1 cellular context compared by ENCODE assay signal in the genomic region with DNA sequence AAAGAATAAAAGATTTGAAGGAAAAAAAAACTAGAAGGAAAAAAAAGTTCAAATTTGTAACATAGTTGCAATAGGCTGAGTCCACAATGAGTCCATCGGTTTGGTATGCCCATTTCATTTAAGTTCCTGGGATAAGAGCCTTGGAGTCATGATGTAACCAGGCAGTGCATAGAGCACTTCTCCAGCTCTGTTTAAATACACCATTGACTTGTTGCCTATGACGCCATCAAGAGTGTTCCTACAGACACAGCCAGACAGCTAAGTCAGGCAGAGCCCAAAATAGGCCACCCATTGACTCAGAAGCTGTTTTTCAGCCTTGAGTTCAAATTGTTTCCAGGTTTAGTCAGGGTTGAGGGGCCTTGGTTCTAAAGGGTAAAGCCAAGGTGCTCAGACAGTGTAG.
TF ChIP-seq lines count a peak whose summit lies in the region.

No MANE protein-coding gene starts in this region.

TF ChIP-seq in HepG2, 621 proteins besides CTCF, POLR2A, EP300 and RAD21 (continued from another document and continues in another):
- TF ChIP-seq, protein P1, sequence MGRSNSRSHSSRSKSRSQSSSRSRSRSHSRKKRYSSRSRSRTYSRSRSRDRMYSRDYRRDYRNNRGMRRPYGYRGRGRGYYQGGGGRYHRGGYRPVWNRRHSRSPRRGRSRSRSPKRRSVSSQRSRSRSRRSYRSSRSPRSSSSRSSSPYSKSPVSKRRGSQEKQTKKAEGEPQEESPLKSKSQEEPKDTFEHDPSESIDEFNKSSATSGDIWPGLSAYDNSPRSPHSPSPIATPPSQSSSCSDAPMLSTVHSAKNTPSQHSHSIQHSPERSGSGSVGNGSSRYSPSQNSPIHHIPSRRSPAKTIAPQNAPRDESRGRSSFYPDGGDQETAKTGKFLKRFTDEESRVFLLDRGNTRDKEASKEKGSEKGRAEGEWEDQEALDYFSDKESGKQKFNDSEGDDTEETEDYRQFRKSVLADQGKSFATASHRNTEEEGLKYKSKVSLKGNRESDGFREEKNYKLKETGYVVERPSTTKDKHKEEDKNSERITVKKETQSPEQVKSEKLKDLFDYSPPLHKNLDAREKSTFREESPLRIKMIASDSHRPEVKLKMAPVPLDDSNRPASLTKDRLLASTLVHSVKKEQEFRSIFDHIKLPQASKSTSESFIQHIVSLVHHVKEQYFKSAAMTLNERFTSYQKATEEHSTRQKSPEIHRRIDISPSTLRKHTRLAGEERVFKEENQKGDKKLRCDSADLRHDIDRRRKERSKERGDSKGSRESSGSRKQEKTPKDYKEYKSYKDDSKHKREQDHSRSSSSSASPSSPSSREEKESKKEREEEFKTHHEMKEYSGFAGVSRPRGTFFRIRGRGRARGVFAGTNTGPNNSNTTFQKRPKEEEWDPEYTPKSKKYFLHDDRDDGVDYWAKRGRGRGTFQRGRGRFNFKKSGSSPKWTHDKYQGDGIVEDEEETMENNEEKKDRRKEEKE (IDR thresholded peaks at IDR 0.05), result no peak
- TF ChIP-seq NR2C2 (CRISPR knock-in tag; IDR thresholded peaks at IDR 0.05; ENCODE audit: borderline replicate concordance) (no peak; the same call in 1 of the 2 replicates), ZBTB7A (CRISPR knock-in tag; IDR thresholded peaks at IDR 0.05) (no peak), NFRKB (IDR thresholded peaks at IDR 0.05) (no peak), REXO4 (CRISPR knock-in tag; IDR thresholded peaks at IDR 0.05; ENCODE audit: borderline replicate concordance) (no peak), TCF7 (IDR thresholded peaks at IDR 0.05; ENCODE audit: low read depth) (peak; percentile 44; the same call in 1 of the 2 replicates), ZNF773 (CRISPR knock-in tag; IDR thresholded peaks at IDR 0.05; ENCODE audit: borderline replicate concordance) (no peak), ZSCAN31 (CRISPR knock-in tag; IDR thresholded peaks at IDR 0.05; ENCODE audit: low read depth) (no peak), ZNF20 (CRISPR knock-in tag; IDR thresholded peaks at IDR 0.05) (no peak), ZBTB21 (CRISPR knock-in tag; IDR thresholded peaks at IDR 0.05) (peak; percentile 99), ZNF672 (CRISPR knock-in tag; IDR thresholded peaks at IDR 0.05) (no peak), ELF4 (CRISPR knock-in tag; IDR thresholded peaks at IDR 0.05; ENCODE audit: borderline replicate concordance) (no peak), KMT2B (CRISPR knock-in tag; IDR thresholded peaks at IDR 0.05) (no peak; the same call in 1 of the 2 replicates), ZFP62 (CRISPR knock-in tag; IDR thresholded peaks at IDR 0.05) (no peak), HOXD1 (CRISPR knock-in tag; IDR thresholded peaks at IDR 0.05) (no peak), ATAD3A (CRISPR knock-in tag; IDR thresholded peaks at IDR 0.05) (no peak), HNRNPL (IDR thresholded peaks at IDR 0.05; ENCODE audit: low read depth, low read length) (no peak), SCMH1 (CRISPR knock-in tag; IDR thresholded peaks at IDR 0.05; ENCODE audit: borderline replicate concordance) (no peak), CHD2 (IDR thresholded peaks at IDR 0.05; ENCODE audit: low read depth, low read length) (no peak), ZNF251 (CRISPR knock-in tag; IDR thresholded peaks at IDR 0.05) (no peak), ZC3H4 (CRISPR knock-in tag; IDR thresholded peaks at IDR 0.05; ENCODE audit: borderline replicate concordance) (no peak), ISX (CRISPR knock-in tag; conservative IDR thresholded peaks at IDR 0.05) (no peak), ZNF703 (CRISPR knock-in tag; IDR thresholded peaks at IDR 0.05; ENCODE audit: borderline replicate concordance) (no peak), BCL6 (CRISPR knock-in tag; IDR thresholded peaks at IDR 0.05) (peak; percentile 89), STAT5B (CRISPR knock-in tag; IDR thresholded peaks at IDR 0.05) (no peak), HDAC6 (IDR thresholded peaks at IDR 0.05; ENCODE audit: low read depth, low read length) (no peak)
- TF ChIP-seq, protein P2, sequence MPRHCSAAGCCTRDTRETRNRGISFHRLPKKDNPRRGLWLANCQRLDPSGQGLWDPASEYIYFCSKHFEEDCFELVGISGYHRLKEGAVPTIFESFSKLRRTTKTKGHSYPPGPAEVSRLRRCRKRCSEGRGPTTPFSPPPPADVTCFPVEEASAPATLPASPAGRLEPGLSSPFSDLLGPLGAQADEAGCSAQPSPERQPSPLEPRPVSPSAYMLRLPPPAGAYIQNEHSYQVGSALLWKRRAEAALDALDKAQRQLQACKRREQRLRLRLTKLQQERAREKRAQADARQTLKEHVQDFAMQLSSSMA (CRISPR knock-in tag; IDR thresholded peaks at IDR 0.05), result no peak
- TF ChIP-seq, protein P3, sequence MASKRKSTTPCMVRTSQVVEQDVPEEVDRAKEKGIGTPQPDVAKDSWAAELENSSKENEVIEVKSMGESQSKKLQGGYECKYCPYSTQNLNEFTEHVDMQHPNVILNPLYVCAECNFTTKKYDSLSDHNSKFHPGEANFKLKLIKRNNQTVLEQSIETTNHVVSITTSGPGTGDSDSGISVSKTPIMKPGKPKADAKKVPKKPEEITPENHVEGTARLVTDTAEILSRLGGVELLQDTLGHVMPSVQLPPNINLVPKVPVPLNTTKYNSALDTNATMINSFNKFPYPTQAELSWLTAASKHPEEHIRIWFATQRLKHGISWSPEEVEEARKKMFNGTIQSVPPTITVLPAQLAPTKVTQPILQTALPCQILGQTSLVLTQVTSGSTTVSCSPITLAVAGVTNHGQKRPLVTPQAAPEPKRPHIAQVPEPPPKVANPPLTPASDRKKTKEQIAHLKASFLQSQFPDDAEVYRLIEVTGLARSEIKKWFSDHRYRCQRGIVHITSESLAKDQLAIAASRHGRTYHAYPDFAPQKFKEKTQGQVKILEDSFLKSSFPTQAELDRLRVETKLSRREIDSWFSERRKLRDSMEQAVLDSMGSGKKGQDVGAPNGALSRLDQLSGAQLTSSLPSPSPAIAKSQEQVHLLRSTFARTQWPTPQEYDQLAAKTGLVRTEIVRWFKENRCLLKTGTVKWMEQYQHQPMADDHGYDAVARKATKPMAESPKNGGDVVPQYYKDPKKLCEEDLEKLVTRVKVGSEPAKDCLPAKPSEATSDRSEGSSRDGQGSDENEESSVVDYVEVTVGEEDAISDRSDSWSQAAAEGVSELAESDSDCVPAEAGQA (IDR thresholded peaks at IDR 0.05; ENCODE audit: low read depth), result peak; percentile 89
- TF ChIP-seq, protein P3 (CRISPR knock-in tag; IDR thresholded peaks at IDR 0.05; ENCODE audit: borderline replicate concordance), result no peak
- TF ChIP-seq, protein P4, sequence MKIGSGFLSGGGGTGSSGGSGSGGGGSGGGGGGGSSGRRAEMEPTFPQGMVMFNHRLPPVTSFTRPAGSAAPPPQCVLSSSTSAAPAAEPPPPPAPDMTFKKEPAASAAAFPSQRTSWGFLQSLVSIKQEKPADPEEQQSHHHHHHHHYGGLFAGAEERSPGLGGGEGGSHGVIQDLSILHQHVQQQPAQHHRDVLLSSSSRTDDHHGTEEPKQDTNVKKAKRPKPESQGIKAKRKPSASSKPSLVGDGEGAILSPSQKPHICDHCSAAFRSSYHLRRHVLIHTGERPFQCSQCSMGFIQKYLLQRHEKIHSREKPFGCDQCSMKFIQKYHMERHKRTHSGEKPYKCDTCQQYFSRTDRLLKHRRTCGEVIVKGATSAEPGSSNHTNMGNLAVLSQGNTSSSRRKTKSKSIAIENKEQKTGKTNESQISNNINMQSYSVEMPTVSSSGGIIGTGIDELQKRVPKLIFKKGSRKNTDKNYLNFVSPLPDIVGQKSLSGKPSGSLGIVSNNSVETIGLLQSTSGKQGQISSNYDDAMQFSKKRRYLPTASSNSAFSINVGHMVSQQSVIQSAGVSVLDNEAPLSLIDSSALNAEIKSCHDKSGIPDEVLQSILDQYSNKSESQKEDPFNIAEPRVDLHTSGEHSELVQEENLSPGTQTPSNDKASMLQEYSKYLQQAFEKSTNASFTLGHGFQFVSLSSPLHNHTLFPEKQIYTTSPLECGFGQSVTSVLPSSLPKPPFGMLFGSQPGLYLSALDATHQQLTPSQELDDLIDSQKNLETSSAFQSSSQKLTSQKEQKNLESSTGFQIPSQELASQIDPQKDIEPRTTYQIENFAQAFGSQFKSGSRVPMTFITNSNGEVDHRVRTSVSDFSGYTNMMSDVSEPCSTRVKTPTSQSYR (CRISPR knock-in tag; IDR thresholded peaks at IDR 0.05; ENCODE audit: borderline replicate concordance), result peak; percentile 10; the same call in 1 of the 2 replicates
- TF ChIP-seq, protein P5, sequence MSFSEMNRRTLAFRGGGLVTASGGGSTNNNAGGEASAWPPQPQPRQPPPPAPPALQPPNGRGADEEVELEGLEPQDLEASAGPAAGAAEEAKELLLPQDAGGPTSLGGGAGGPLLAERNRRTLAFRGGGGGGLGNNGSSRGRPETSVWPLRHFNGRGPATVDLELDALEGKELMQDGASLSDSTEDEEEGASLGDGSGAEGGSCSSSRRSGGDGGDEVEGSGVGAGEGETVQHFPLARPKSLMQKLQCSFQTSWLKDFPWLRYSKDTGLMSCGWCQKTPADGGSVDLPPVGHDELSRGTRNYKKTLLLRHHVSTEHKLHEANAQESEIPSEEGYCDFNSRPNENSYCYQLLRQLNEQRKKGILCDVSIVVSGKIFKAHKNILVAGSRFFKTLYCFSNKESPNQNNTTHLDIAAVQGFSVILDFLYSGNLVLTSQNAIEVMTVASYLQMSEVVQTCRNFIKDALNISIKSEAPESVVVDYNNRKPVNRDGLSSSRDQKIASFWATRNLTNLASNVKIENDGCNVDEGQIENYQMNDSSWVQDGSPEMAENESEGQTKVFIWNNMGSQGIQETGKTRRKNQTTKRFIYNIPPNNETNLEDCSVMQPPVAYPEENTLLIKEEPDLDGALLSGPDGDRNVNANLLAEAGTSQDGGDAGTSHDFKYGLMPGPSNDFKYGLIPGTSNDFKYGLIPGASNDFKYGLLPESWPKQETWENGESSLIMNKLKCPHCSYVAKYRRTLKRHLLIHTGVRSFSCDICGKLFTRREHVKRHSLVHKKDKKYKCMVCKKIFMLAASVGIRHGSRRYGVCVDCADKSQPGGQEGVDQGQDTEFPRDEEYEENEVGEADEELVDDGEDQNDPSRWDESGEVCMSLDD (CRISPR knock-in tag; IDR thresholded peaks at IDR 0.05; ENCODE audit: borderline replicate concordance), result no peak
- TF ChIP-seq, protein P6, sequence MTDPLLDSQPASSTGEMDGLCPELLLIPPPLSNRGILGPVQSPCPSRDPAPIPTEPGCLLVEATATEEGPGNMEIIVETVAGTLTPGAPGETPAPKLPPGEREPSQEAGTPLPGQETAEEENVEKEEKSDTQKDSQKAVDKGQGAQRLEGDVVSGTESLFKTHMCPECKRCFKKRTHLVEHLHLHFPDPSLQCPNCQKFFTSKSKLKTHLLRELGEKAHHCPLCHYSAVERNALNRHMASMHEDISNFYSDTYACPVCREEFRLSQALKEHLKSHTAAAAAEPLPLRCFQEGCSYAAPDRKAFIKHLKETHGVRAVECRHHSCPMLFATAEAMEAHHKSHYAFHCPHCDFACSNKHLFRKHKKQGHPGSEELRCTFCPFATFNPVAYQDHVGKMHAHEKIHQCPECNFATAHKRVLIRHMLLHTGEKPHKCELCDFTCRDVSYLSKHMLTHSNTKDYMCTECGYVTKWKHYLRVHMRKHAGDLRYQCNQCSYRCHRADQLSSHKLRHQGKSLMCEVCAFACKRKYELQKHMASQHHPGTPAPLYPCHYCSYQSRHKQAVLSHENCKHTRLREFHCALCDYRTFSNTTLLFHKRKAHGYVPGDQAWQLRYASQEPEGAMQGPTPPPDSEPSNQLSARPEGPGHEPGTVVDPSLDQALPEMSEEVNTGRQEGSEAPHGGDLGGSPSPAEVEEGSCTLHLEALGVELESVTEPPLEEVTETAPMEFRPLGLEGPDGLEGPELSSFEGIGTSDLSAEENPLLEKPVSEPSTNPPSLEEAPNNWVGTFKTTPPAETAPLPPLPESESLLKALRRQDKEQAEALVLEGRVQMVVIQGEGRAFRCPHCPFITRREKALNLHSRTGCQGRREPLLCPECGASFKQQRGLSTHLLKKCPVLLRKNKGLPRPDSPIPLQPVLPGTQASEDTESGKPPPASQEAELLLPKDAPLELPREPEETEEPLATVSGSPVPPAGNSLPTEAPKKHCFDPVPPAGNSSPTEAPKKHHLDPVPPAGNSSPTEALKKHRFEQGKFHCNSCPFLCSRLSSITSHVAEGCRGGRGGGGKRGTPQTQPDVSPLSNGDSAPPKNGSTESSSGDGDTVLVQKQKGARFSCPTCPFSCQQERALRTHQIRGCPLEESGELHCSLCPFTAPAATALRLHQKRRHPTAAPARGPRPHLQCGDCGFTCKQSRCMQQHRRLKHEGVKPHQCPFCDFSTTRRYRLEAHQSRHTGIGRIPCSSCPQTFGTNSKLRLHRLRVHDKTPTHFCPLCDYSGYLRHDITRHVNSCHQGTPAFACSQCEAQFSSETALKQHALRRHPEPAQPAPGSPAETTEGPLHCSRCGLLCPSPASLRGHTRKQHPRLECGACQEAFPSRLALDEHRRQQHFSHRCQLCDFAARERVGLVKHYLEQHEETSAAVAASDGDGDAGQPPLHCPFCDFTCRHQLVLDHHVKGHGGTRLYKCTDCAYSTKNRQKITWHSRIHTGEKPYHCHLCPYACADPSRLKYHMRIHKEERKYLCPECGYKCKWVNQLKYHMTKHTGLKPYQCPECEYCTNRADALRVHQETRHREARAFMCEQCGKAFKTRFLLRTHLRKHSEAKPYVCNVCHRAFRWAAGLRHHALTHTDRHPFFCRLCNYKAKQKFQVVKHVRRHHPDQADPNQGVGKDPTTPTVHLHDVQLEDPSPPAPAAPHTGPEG (CRISPR knock-in tag; IDR thresholded peaks at IDR 0.05), result peak; percentile 57; the same call in 1 of the 2 replicates
